Comparison of ENCODE assay signal across 2 cellular contexts in the genomic region with DNA sequence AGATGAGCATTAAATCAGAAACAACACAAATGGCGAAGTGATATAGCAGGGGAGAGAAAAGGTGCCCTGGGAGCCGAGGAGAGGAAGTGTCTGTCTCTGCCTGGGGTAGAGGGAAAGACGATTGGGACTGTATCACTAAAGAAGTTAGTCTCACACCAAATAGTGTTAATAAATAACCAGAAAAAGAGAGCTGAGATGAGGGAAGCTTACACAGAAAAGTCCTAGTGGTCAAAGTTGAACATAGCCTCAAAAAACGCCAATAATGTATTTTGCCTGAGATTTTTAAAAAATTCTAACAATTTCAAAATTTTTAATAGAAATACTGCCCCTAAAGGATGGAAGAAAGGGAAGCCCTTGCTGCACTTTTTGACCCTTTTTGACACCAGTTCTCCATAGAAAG.
TF ChIP-seq lines count a peak whose summit lies in the region.

No MANE protein-coding gene starts in this region.

TF ChIP-seq in H1, 55 proteins besides CTCF, POLR2A, EP300 and RAD21 (continued from another document):
- TF ChIP-seq, protein P1, sequence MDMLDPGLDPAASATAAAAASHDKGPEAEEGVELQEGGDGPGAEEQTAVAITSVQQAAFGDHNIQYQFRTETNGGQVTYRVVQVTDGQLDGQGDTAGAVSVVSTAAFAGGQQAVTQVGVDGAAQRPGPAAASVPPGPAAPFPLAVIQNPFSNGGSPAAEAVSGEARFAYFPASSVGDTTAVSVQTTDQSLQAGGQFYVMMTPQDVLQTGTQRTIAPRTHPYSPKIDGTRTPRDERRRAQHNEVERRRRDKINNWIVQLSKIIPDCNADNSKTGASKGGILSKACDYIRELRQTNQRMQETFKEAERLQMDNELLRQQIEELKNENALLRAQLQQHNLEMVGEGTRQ (IDR thresholded peaks at IDR 0.05; ENCODE audit: low read length), result no peak
- no peak for TF ChIP-seq EGR1 (IDR thresholded peaks at IDR 0.05; ENCODE audit: borderline replicate concordance, low read depth, low read length)

TF ChIP-seq in liver, 16 proteins besides CTCF, POLR2A, EP300 and RAD21:
- TF ChIP-seq, protein P2, sequence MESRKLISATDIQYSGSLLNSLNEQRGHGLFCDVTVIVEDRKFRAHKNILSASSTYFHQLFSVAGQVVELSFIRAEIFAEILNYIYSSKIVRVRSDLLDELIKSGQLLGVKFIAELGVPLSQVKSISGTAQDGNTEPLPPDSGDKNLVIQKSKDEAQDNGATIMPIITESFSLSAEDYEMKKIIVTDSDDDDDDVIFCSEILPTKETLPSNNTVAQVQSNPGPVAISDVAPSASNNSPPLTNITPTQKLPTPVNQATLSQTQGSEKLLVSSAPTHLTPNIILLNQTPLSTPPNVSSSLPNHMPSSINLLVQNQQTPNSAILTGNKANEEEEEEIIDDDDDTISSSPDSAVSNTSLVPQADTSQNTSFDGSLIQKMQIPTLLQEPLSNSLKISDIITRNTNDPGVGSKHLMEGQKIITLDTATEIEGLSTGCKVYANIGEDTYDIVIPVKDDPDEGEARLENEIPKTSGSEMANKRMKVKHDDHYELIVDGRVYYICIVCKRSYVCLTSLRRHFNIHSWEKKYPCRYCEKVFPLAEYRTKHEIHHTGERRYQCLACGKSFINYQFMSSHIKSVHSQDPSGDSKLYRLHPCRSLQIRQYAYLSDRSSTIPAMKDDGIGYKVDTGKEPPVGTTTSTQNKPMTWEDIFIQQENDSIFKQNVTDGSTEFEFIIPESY (IDR thresholded peaks at IDR 0.05), result no peak
- TF ChIP-seq HNF4A (conservative IDR thresholded peaks at IDR 0.05) (peak in 1 of 2 donors; percentile 3), HNF4G (IDR thresholded peaks at IDR 0.05) (no peak), FOXA2 (IDR thresholded peaks at IDR 0.05) (no peak), SP1 (IDR thresholded peaks at IDR 0.05) (no peak), YY1 (IDR thresholded peaks at IDR 0.05) (no peak), EGR1 (IDR thresholded peaks at IDR 0.05; ENCODE audit: low read depth in 2 of 2) (no peak)
